ENCODE assay signal across 15 cellular contexts in the genomic region with DNA sequence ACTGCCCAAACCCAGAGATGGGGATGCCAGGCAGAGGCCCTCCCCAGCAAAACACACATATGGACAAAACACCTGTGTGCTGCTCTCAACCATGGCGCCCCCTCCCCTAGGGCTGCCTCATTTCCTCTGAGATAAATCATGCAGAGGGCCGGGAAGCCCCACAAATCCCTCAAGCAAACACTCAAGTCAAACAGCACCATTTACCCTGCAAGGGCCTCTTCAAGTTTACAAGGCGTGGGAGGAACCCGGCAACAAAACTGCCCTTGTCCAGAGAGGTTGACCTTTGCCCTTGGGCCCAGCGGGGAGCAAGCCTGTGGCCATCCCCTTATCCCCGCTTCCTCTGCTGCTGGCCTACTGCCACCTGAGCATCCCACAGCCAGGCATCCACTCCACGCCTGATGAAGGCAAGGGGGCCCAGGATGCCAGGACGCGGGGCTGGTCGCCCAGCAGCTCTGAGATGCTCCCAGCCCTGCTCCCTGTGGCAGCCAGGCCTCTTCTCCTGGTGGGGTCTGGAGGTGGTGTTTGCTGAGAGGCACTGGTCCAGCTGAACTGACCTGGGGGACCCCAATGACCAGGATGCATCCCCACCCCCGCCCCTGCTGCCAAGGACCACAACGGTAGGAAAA.
A peak's percentile ranks its signal among the peaks of the same experiment; 100 is the strongest.
DNase-seq lines count a peak whose midpoint lies in the region; ATAC-seq and TF ChIP-seq lines count a peak whose summit lies in the region.
"Had no signal": no experiment of that assay in that cellular context is flagged by ENCODE, and none has a peak within 500 bp of the region (broad histone marks: within the 10 kb centered on the region; RNA-seq: fewer than 3 reads in every experiment).

No MANE protein-coding gene starts in this region.

- intact Hi-C loops in activated T-helper 1 cell treated with anti-CD3 and anti-CD28 coated beads, Interleukin-12 subunit alpha, Interleukin-12 subunit beta, Interleukin-2, Interleukin-4 antibody, amounts not matched to agents 30 ng/mL and 10 ng/mL and 1 ng/mL, durations not matched to agents 14 hours and 24 hours and 36 hours (cut with micrococcal nuclease) = no loop called here

- H3K27ac Mint-ChIP-seq in stimulated activated memory B cell treated with anti-CD40 and anti-IgM and Interleukin-4, amounts not matched to agents 10 μg/mL and 1 μg/mL and 100 μg/mL, for 72 hours = no peak overlapping the region
- no peak overlapping the region for H3K27ac Mint-ChIP-seq in activated T-helper 1 cell treated with anti-CD3 and anti-CD28 coated beads, Interleukin-12 subunit alpha, Interleukin-12 subunit beta, Interleukin-2, Interleukin-4 antibody, amounts not matched to agents 30 ng/mL and 10 ng/mL and 1 ng/mL, durations not matched to agents 14 hours and 24 hours and 36 hours
- no peak overlapping the region for H3K27ac Mint-ChIP-seq in activated naive CD8-positive, alpha-beta T cell treated with anti-CD3 and anti-CD28 coated beads for 36 hours

- peak; percentile 10 for DNase-seq in NCI-H2227 (lab: John Stamatoyannopoulos, UW; ENCODE audit: unreplicated experiment)
- DNase-seq in NCI-H2227 treated with DMSO at 0.1 percent for 48 hours (lab: John Stamatoyannopoulos, UW) = no peak
- peak; percentile 61 for DNase-seq in HuH-7 (ENCODE audit: low spot score)
- DNase-seq in choroid plexus epithelial cell (ENCODE audit: low read depth) = peak; percentile 64
- no peak for DNase-seq in activated T-helper 1 cell treated with anti-CD3 and anti-CD28 coated beads, Interleukin-12 subunit alpha, Interleukin-12 subunit beta, Interleukin-2, Interleukin-4 antibody, amounts not matched to agents 30 ng/mL and 10 ng/mL and 1 ng/mL, durations not matched to agents 14 hours and 24 hours and 36 hours (ENCODE audit: low spot score)
- DNase-seq in activated naive CD8-positive, alpha-beta T cell treated with anti-CD3 and anti-CD28 coated beads for 36 hours = no peak
- DNase-seq: activated effector memory CD4-positive, alpha-beta T cell treated with anti-CD3 and anti-CD28 coated beads, Interleukin-2, amount 50 U/mL, for 16 hours; foreskin fibroblast; left ventricle myocardium inferior; NCI-H1694 treated with DMSO at 0.1 percent for 48 hours; RPMI8226 had no signal

- no peak overlapping the region for H3K4me3 Mint-ChIP-seq in stimulated activated memory B cell treated with anti-CD40 and anti-IgM and Interleukin-4, amounts not matched to agents 10 μg/mL and 1 μg/mL and 100 μg/mL, for 72 hours
- no peak overlapping the region for H3K4me3 Mint-ChIP-seq in activated T-helper 1 cell treated with anti-CD3 and anti-CD28 coated beads, Interleukin-12 subunit alpha, Interleukin-12 subunit beta, Interleukin-2, Interleukin-4 antibody, amounts not matched to agents 30 ng/mL and 10 ng/mL and 1 ng/mL, durations not matched to agents 14 hours and 24 hours and 36 hours
- H3K4me3 Mint-ChIP-seq in activated naive CD8-positive, alpha-beta T cell treated with anti-CD3 and anti-CD28 coated beads for 36 hours = no peak overlapping the region

- H3K4me3 ChIP-seq in choroid plexus epithelial cell (ENCODE audit: low read depth, low read length) = no peak overlapping the region
- H3K4me3 ChIP-seq: left ventricle myocardium inferior, prostate gland, tibial nerve had no signal

- H3K36me3 Mint-ChIP-seq in stimulated activated memory B cell treated with anti-CD40 and anti-IgM and Interleukin-4, amounts not matched to agents 10 μg/mL and 1 μg/mL and 100 μg/mL, for 72 hours = no peaks in the 10 kb centered on the region
- H3K36me3 Mint-ChIP-seq in activated T-helper 1 cell treated with anti-CD3 and anti-CD28 coated beads, Interleukin-12 subunit alpha, Interleukin-12 subunit beta, Interleukin-2, Interleukin-4 antibody, amounts not matched to agents 30 ng/mL and 10 ng/mL and 1 ng/mL, durations not matched to agents 14 hours and 24 hours and 36 hours (ENCODE audit: low read depth) = no peaks in the 10 kb centered on the region
- no peaks in the 10 kb centered on the region for H3K36me3 Mint-ChIP-seq in activated naive CD8-positive, alpha-beta T cell treated with anti-CD3 and anti-CD28 coated beads for 36 hours

- no peaks in the 10 kb centered on the region for H3K27me3 Mint-ChIP-seq in stimulated activated memory B cell treated with anti-CD40 and anti-IgM and Interleukin-4, amounts not matched to agents 10 μg/mL and 1 μg/mL and 100 μg/mL, for 72 hours
- no peaks in the 10 kb centered on the region for H3K27me3 Mint-ChIP-seq in activated T-helper 1 cell treated with anti-CD3 and anti-CD28 coated beads, Interleukin-12 subunit alpha, Interleukin-12 subunit beta, Interleukin-2, Interleukin-4 antibody, amounts not matched to agents 30 ng/mL and 10 ng/mL and 1 ng/mL, durations not matched to agents 14 hours and 24 hours and 36 hours (ENCODE audit: insufficient read depth)
- H3K27me3 Mint-ChIP-seq in activated naive CD8-positive, alpha-beta T cell treated with anti-CD3 and anti-CD28 coated beads for 36 hours = no peaks in the 10 kb centered on the region

- TF ChIP-seq CTCF in choroid plexus epithelial cell (conservative IDR thresholded peaks at IDR 0.05; ENCODE audit: low read depth, low read length) = no peak

- H3K4me1 Mint-ChIP-seq in stimulated activated memory B cell treated with anti-CD40 and anti-IgM and Interleukin-4, amounts not matched to agents 10 μg/mL and 1 μg/mL and 100 μg/mL, for 72 hours = peaks cover 5% of the 10 kb centered on the region
- H3K4me1 Mint-ChIP-seq in activated T-helper 1 cell treated with anti-CD3 and anti-CD28 coated beads, Interleukin-12 subunit alpha, Interleukin-12 subunit beta, Interleukin-2, Interleukin-4 antibody, amounts not matched to agents 30 ng/mL and 10 ng/mL and 1 ng/mL, durations not matched to agents 14 hours and 24 hours and 36 hours (ENCODE audit: low read depth) = peaks cover 5% of the 10 kb centered on the region
- H3K4me1 Mint-ChIP-seq in activated naive CD8-positive, alpha-beta T cell treated with anti-CD3 and anti-CD28 coated beads for 36 hours = peaks cover 4% of the 10 kb centered on the region

- H3K9me3 Mint-ChIP-seq in stimulated activated memory B cell treated with anti-CD40 and anti-IgM and Interleukin-4, amounts not matched to agents 10 μg/mL and 1 μg/mL and 100 μg/mL, for 72 hours = no peaks in the 10 kb centered on the region
- H3K9me3 Mint-ChIP-seq in activated T-helper 1 cell treated with anti-CD3 and anti-CD28 coated beads, Interleukin-12 subunit alpha, Interleukin-12 subunit beta, Interleukin-2, Interleukin-4 antibody, amounts not matched to agents 30 ng/mL and 10 ng/mL and 1 ng/mL, durations not matched to agents 14 hours and 24 hours and 36 hours = no peaks in the 10 kb centered on the region
- no peaks in the 10 kb centered on the region for H3K9me3 Mint-ChIP-seq in activated naive CD8-positive, alpha-beta T cell treated with anti-CD3 and anti-CD28 coated beads for 36 hours

- peak; percentile 39 for ATAC-seq in stimulated activated memory B cell treated with anti-CD40 and anti-IgM and Interleukin-4, amounts not matched to agents 10 μg/mL and 1 μg/mL and 100 μg/mL, for 72 hours
- no peak for ATAC-seq in GM18909 (IDR thresholded peaks at IDR 0.05; ENCODE audit: poor library complexity, unreplicated experiment)

Comparison
In these comparisons a context has a peak if more than half of its experiments do, and no peak if none do; other contexts are left out.
1. DNase-seq: peak in NCI-H2227 (single experiment), HuH-7 (single experiment) and choroid plexus epithelial cell (single experiment); none in NCI-H2227 treated with DMSO at 0.1 percent for 48 hours (single experiment), activated T-helper 1 cell treated with anti-CD3 and anti-CD28 coated beads, Interleukin-12 subunit alpha, Interleukin-12 subunit beta, Interleukin-2, Interleukin-4 antibody, amounts not matched to agents 30 ng/mL and 10 ng/mL and 1 ng/mL, durations not matched to agents 14 hours and 24 hours and 36 hours (single experiment) and activated naive CD8-positive, alpha-beta T cell treated with anti-CD3 and anti-CD28 coated beads for 36 hours (single experiment).